12 cellular contexts compared by ENCODE assay signal in genomic region chr1:8222789-8223188, GRCh38.
"Had no signal": no experiment of that assay in that cellular context is flagged by ENCODE, and none has a peak within 500 bp of the region (broad histone marks: within the 10 kb centered on the region; RNA-seq: fewer than 3 reads in every experiment).

No MANE protein-coding gene starts in this region.

- ATAC-seq: activated T-helper 17 cell treated with anti-CD3 and anti-CD28 coated beads, Interleukin-2, amount 50 U/mL, for 72 hours; esophagus mucosa; left colon; mucosa of descending colon; natural killer cell treated with Interleukin-12 subunit alpha and Interleukin-12 subunit beta and Interleukin-15 and Interleukin-18, amount 100 ng/mL, for 72 hours; right cardiac atrium had no signal

- DNase-seq: activated CD4-positive, alpha-beta T cell treated with anti-CD3 and anti-CD28 coated beads, Interleukin-2, amount 50 U/mL, for 1 hour; activated naive CD4-positive, alpha-beta T cell treated with anti-CD3 and anti-CD28 coated beads for 36 hours; activated T-cell treated with anti-CD3 and anti-CD28 coated beads for 4 hours; left colon; mammary epithelial cell; mucosa of descending colon; nucleus accumbens; tibial artery had no signal
